Comparison of ENCODE assay signal across 8 cellular contexts in genomic region chr3:126703512-126704493, GRCh38. TPM values are rescaled to one million over a fixed set of nuclear protein-coding genes. Genes with fewer than 3 reads are reported as not detected.
DNase-seq lines count a peak whose midpoint lies in the region; ATAC-seq and TF ChIP-seq lines count a peak whose summit lies in the region.

Gene CHCHD6, plus strand, starts transcription at chr3:126704240. Its CDS starts 73 bp downstream, at chr3:126704313.

- H3K4me1 ChIP-seq in PC-3 (ENCODE audit: insufficient read depth, low read length) = peaks cover 17% of the 10 kb centered on the region

- H3K4me3 ChIP-seq in PC-3 (ENCODE audit: low read length) (peak within 1 kb of the TSS; percentile 76), epithelial cell of proximal tubule (ENCODE audit: low read depth, low read length) (peak within 1 kb of the TSS; percentile 79)

- no peaks in the 10 kb centered on the region; the same call in 1 of the 2 replicates for H3K36me3 ChIP-seq in PC-3 (ENCODE audit: low read depth, low read length)

- intact Hi-C loops in PC-3 (cut with micrococcal nuclease) = no loop called here

- H3K9ac ChIP-seq in PC-3 (ENCODE audit: low read length) = peak within 1 kb of the TSS; percentile 74

- ATAC-seq in GM21576 (IDR thresholded peaks at IDR 0.05; ENCODE audit: unreplicated experiment) = peak; percentile 94
- peak; percentile 98 for ATAC-seq in PC-3

- H4K20me1 ChIP-seq in PC-3 (ENCODE audit: low read length) = no peaks in the 10 kb centered on the region

- DNase-seq in DMS114 treated with DMSO at 0.1 percent for 48 hours (lab: John Stamatoyannopoulos, UW; ENCODE audit: unreplicated experiment) = peak; percentile 89
- DNase-seq in PC-3 = peak; percentile 94
- DNase-seq in activated T-cell treated with anti-CD3 and anti-CD28 coated beads, Interleukin-2, amount 50 U/mL, for 1 hour = peak; percentile 98
- peak; percentile 46 for DNase-seq in epithelial cell of proximal tubule (ENCODE audit: low read depth)
- DNase-seq in mucosa of gallbladder (ENCODE audit: low spot score) = peak; percentile 96
- peak; percentile 93 for DNase-seq in stimulated activated CD8-positive, alpha-beta memory T cell treated with anti-CD3 and anti-CD28 coated beads, Interleukin-4, amount 100 ng/mL, for 24 hours (ENCODE audit: low read depth)

- peak; percentile 41 for TF ChIP-seq CTCF in PC-3 (conservative IDR thresholded peaks at IDR 0.05; ENCODE audit: low read depth, low read length)
- TF ChIP-seq CTCF in epithelial cell of proximal tubule (conservative IDR thresholded peaks at IDR 0.05; ENCODE audit: low read depth, low read length) = peak; percentile 6

- no peaks in the 10 kb centered on the region for H3K27me3 ChIP-seq in PC-3 (ENCODE audit: low read length)

- POLR2A ChIA-PET in PC-3 (lab: Charles Lee; ENCODE audit: unreplicated experiment) = no interaction called here

- no peaks in the 10 kb centered on the region for H3K9me3 ChIP-seq in PC-3 (ENCODE audit: low read length)

- BruUV-seq in PC-3 (replicated peaks; lab: Mats Ljungman, UMichigan) = no TSS peak

- CTCF ChIA-PET in PC-3 (lab: Charles Lee) = interaction anchor here (0.6 kb wide), 1 partner anchor 11 kb away, joined by 3 read pairs; no protein-coding TSS in a partner anchor

- H3K79me2 ChIP-seq in PC-3 (ENCODE audit: low read length) = peaks cover 43% of the 10 kb centered on the region

- TF ChIP-seq RAD21 in Ishikawa (IDR thresholded peaks at IDR 0.05; ENCODE audit: low read depth) = no peak; the same call in 1 of the 2 replicates

- peak within 1 kb of the TSS; percentile 86 for H2AFZ ChIP-seq in PC-3 (ENCODE audit: low read length)

- no peak; the same call in 1 of the 2 replicates for TF ChIP-seq EP300 in Ishikawa (IDR thresholded peaks at IDR 0.05; ENCODE audit: borderline replicate concordance)

- H3F3A ChIP-seq in PC-3 (ENCODE audit: low read length, unreplicated experiment) = no peaks in the 10 kb centered on the region

- peak within 1 kb of the TSS; percentile 90 for H3K4me2 ChIP-seq in PC-3 (ENCODE audit: low read length)

- H3K9me2 ChIP-seq in PC-3 (replicated peaks; ENCODE audit: low read length) = no peaks in the 10 kb centered on the region

- H3K27ac ChIP-seq in PC-3 (ENCODE audit: low read length) = no peak within 1 kb of the TSS

TF ChIP-seq in Ishikawa, 13 proteins besides CTCF, POLR2A, EP300 and RAD21:
- TF ChIP-seq YY1 (IDR thresholded peaks at IDR 0.05; ENCODE audit: low read depth) (0 out of 2 replicates have a peak, but pooled peaks have one; percentile 21), TAF1 (IDR thresholded peaks at IDR 0.05; ENCODE audit: low read depth) (0 out of 2 replicates have a peak, but pooled peaks have one; percentile 57), NFIC (IDR thresholded peaks at IDR 0.05) (peak; percentile 47; the same call in 1 of the 2 replicates), TCF12 (IDR thresholded peaks at IDR 0.05; ENCODE audit: low read depth) (no peak), MAX (IDR thresholded peaks at IDR 0.05) (peak; percentile 85)
TF ChIP-seq in Ishikawa: peak in this region for 4.

RNA-seq across cellular contexts. Expression of gene CHCHD6, which starts in this region (rescaled TPM):
- total RNA-seq in PC-3 (2014; rRNA removed) = 32.3 and 33.0 TPM in 2 replicates
- total RNA-seq in epithelial cell of proximal tubule = 13.8 and 38.2 TPM in 2 replicates
- total RNA-seq in mucosa of gallbladder = 12.3 TPM

Comparison
In these comparisons a context has a peak if more than half of its experiments do, and no peak if none do; other contexts are left out.
1. DNase-seq: peak in every context shown above with its lines; median percentile 98 in activated T-cell treated with anti-CD3 and anti-CD28 coated beads, Interleukin-2, amount 50 U/mL, for 1 hour; 96 in mucosa of gallbladder; 94 in PC-3; 93 in stimulated activated CD8-positive, alpha-beta memory T cell treated with anti-CD3 and anti-CD28 coated beads, Interleukin-4, amount 100 ng/mL, for 24 hours; 89 in DMS114 treated with DMSO at 0.1 percent for 48 hours; 46 in epithelial cell of proximal tubule.